ENCODE assay signal across 1 cellular context in genomic region chr12:24562761-24563392, GRCh38.
A peak's percentile ranks its signal among the peaks of the same experiment; 100 is the strongest.
TF ChIP-seq lines count a peak whose summit lies in the region.

No MANE protein-coding gene starts in this region.

TF ChIP-seq in H1, 55 proteins besides CTCF, POLR2A, EP300 and RAD21 (continued from another document):
- TF ChIP-seq, protein P1, sequence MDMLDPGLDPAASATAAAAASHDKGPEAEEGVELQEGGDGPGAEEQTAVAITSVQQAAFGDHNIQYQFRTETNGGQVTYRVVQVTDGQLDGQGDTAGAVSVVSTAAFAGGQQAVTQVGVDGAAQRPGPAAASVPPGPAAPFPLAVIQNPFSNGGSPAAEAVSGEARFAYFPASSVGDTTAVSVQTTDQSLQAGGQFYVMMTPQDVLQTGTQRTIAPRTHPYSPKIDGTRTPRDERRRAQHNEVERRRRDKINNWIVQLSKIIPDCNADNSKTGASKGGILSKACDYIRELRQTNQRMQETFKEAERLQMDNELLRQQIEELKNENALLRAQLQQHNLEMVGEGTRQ (IDR thresholded peaks at IDR 0.05; ENCODE audit: low read length) = no peak
- TF ChIP-seq SIN3A (conservative IDR thresholded peaks at IDR 0.05 in 1 of 2, IDR thresholded peaks at IDR 0.05 in 1 of 2; ENCODE audit: low read depth in 1 of 2, low read length in 2 of 2) (0 out of 4 replicates have a peak, but pooled peaks of 1 of the 2 experiments have one; percentile 15), SIX5 (IDR thresholded peaks at IDR 0.05; ENCODE audit: low read depth, low read length) (no peak), KDM4A (IDR thresholded peaks at IDR 0.05; ENCODE audit: low read depth, low read length, severe bottlenecking) (peak; percentile 38), CBX5 (IDR thresholded peaks at IDR 0.05; ENCODE audit: low read depth, low read length) (no peak)
- TF ChIP-seq, protein P2, sequence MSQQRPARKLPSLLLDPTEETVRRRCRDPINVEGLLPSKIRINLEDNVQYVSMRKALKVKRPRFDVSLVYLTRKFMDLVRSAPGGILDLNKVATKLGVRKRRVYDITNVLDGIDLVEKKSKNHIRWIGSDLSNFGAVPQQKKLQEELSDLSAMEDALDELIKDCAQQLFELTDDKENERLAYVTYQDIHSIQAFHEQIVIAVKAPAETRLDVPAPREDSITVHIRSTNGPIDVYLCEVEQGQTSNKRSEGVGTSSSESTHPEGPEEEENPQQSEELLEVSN (IDR thresholded peaks at IDR 0.05) = no peak
